26 cellular contexts compared by ENCODE assay signal in genomic region chr1:74913978-74914377, GRCh38.
"Had no signal": no experiment of that assay in that cellular context is flagged by ENCODE, and none has a peak within 500 bp of the region (broad histone marks: within the 10 kb centered on the region; RNA-seq: fewer than 3 reads in every experiment).

No MANE protein-coding gene starts in this region.

- H3K9me3 ChIP-seq: testis, thyroid gland, transverse colon, upper lobe of right lung, uterus, vagina had no signal

- H3K4me1 ChIP-seq: stomach, suprapubic skin, testis, thyroid gland, tibial artery, tibial nerve, transverse colon, upper lobe of left lung, upper lobe of right lung, uterus, vagina had no signal

- H3K27ac ChIP-seq: stomach, suprapubic skin, testis, thoracic aorta, thyroid gland, tibial artery, tibial nerve, transverse colon, upper lobe of left lung, upper lobe of right lung, uterus, vagina had no signal

- H3K36me3 ChIP-seq: stomach, suprapubic skin, thoracic aorta, thyroid gland, tibial artery, tibial nerve, transverse colon, upper lobe of left lung, upper lobe of right lung, uterus, vagina had no signal

- ATAC-seq: stimulated activated effector memory CD8-positive, alpha-beta T cell treated with anti-CD3 and anti-CD28 coated beads, Interleukin-12 subunit alpha, Interleukin-12 subunit beta, amount 100 ng/mL, for 72 hours; stimulated activated memory B cell treated with anti-CD40 and anti-IgM and Interleukin-4, amounts not matched to agents 10 μg/mL and 1 μg/mL and 100 μg/mL, for 72 hours; stimulated activated naive B cell treated with anti-CD40 and anti-IgM and Interleukin-4, amounts not matched to agents 10 μg/mL and 1 μg/mL and 100 μg/mL, for 72 hours; stimulated activated naive CD8-positive, alpha-beta T cell treated with anti-CD3 and anti-CD28 coated beads, Interleukin-15, amount 100 ng/mL, for 72 hours; stimulated activated naive CD8-positive, alpha-beta T cell treated with anti-CD3 and anti-CD28 coated beads, Interleukin-15, Interleukin-2, amounts not matched to agents 100 U/mL and 50 U/mL, for 24 hours; upper lobe of right lung had no signal

- H3K27me3 ChIP-seq: stomach, suprapubic skin, testis, thyroid gland, tibial artery, tibial nerve, transverse colon, upper lobe of left lung, upper lobe of right lung, uterus, vagina had no signal

- H3K4me3 ChIP-seq: stomach, suprapubic skin, testis, thoracic aorta, thyroid gland, tibial artery, tibial nerve, transverse colon, upper lobe of left lung, upper lobe of right lung, uterus, vagina had no signal

- DNase-seq: stimulated activated CD4-positive, alpha-beta T cell treated with anti-CD3 and anti-CD28 coated beads, Interleukin-2, amount 100 ng/mL, for 48 hours; stimulated activated CD4-positive, alpha-beta T cell treated with anti-CD3 and anti-CD28 coated beads, Interleukin-4, amount 100 ng/mL, for 1 hour; stimulated activated CD4-positive, alpha-beta T cell treated with anti-CD3 and anti-CD28 coated beads, Interleukin-4, amount 100 ng/mL, for 24 hours; stimulated activated CD4-positive, alpha-beta T cell treated with anti-CD3 and anti-CD28 coated beads, Interleukin-4, amount 100 ng/mL, for 4 hours; stimulated activated CD8-positive, alpha-beta memory T cell treated with anti-CD3 and anti-CD28 coated beads, Interleukin-4, amount 100 ng/mL, for 48 hours; stimulated activated naive B cell treated with anti-CD40 and anti-IgM and Interleukin-4, amounts not matched to agents 10 μg/mL and 1 μg/mL and 100 μg/mL, for 72 hours; stimulated activated naive CD4-positive, alpha-beta T cell; stimulated activated naive CD4-positive, alpha-beta T cell treated with Interleukin-2 at 50 U/mL for 16 hours; stimulated activated naive CD8-positive, alpha-beta T cell treated with anti-CD3 and anti-CD28 coated beads, Interleukin-15, amount 100 ng/mL, for 72 hours; stimulated activated naive CD8-positive, alpha-beta T cell treated with anti-CD3 and anti-CD28 coated beads, Interleukin-15, Interleukin-2, amounts not matched to agents 100 U/mL and 50 U/mL, for 24 hours; stomach; substantia nigra; testis; thyroid gland; tibial artery; transverse colon; trophoblast cell; upper lobe of left lung; upper lobe of right lung; uterus had no signal
